In the genomic region with DNA sequence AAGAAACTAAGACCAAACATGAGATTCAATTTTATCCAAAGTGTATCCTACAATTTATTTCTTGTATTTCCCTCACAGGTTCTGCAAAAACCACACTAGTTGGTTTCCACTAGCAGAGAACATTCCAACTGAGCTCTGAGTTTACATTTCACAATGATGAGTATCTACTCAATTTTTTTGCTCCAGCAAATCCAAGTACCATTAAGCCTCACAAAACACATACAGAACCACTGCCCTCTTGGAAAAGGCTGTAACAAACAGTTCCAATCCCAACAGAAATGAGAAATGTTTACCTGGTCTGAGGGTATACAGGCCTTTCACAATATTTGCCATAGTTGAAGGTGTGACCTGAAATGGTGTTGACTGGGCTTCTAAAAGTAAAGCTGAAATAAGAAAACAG, we compare ENCODE assay signal across 17 cellular contexts. TPM values are rescaled to one million over a fixed set of nuclear protein-coding genes. Genes with fewer than 3 reads are reported as not detected.
DNase-seq lines count a peak whose midpoint lies in the region; ATAC-seq and TF ChIP-seq lines count a peak whose summit lies in the region.
"Had no signal": no experiment of that assay in that cellular context is flagged by ENCODE, and none has a peak within 500 bp of the region (broad histone marks: within the 10 kb centered on the region; RNA-seq: fewer than 3 reads in every experiment).

No MANE protein-coding gene starts in this region.

- TF ChIP-seq CTCF in astrocyte of the cerebellum (IDR thresholded peaks at IDR 0.05; ENCODE audit: low read depth, low read length, missing control alignments) = no peak
- no peak for TF ChIP-seq CTCF in gastroesophageal sphincter (IDR thresholded peaks at IDR 0.05)

- peaks cover 4 to 59% (median 8%) of the 10 kb centered on the region in 3 donors for H3K4me1 ChIP-seq in gastroesophageal sphincter

- TF ChIP-seq EP300 in gastroesophageal sphincter (IDR thresholded peaks at IDR 0.05) = no peak

- no peaks in the 10 kb centered on the region for H3K9me3 ChIP-seq in gastroesophageal sphincter
- H3K9me3 ChIP-seq: heart left ventricle, tibial nerve had no signal

- no peak overlapping the region for H3K4me3 ChIP-seq in astrocyte of the cerebellum (ENCODE audit: low read depth, low read length)
- H3K4me3 ChIP-seq in gastroesophageal sphincter = no peak overlapping the region
- H3K4me3 ChIP-seq: heart left ventricle, skin epidermis, tibial nerve had no signal

- ATAC-seq in gastroesophageal sphincter = peak; percentile 84
- ATAC-seq: activated CD8-positive, alpha-beta T cell treated with anti-CD3 and anti-CD28 coated beads for 36 hours; heart left ventricle had no signal

- no peak for TF ChIP-seq POLR2A in gastroesophageal sphincter (IDR thresholded peaks at IDR 0.05)

- H3K36me3 ChIP-seq in gastroesophageal sphincter = peaks cover 0 to 23% of the 10 kb centered on the region in 2 donors

- peak overlapping the region; percentile 26 to 79 (median 74) for H3K27ac ChIP-seq in gastroesophageal sphincter
- H3K27ac ChIP-seq: skin epidermis, tibial nerve had no signal

- peak; percentile 43 for DNase-seq in GM03348 (ENCODE audit: low spot score)
- DNase-seq in astrocyte of the cerebellum (ENCODE audit: low read depth) = peak; percentile 37
- DNase-seq in stromal cell of bone marrow (ENCODE audit: low read depth) = peak; percentile 14
- no peak for DNase-seq in activated CD8-positive, alpha-beta memory T cell treated with anti-CD3 and anti-CD28 coated beads, Interleukin-2, amount 50 U/mL, for 48 hours
- DNase-seq in NCI-H2171 (lab: John Stamatoyannopoulos, UW) = no peak
- no peak for DNase-seq in NCI-H128 (lab: John Stamatoyannopoulos, UW; ENCODE audit: unreplicated experiment)
- DNase-seq in middle frontal gyrus (ENCODE audit: extremely low spot score, low spot score) = no peak
- DNase-seq: activated CD8-positive, alpha-beta T cell treated with anti-CD3 and anti-CD28 coated beads for 36 hours; CD8-positive, alpha-beta memory T cell; heart left ventricle; KG1; midbrain; NCI-H1105 treated with DMSO at 0.1 percent for 48 hours; SW 1271 had no signal

- in situ Hi-C loops in astrocyte of the cerebellum (cut with HindIII; ENCODE audit: low sequenced_read_pairs) = no loop called here

- H3K27me3 ChIP-seq in gastroesophageal sphincter = no peaks in the 10 kb centered on the region
- H3K27me3 ChIP-seq: heart left ventricle, tibial nerve had no signal

RNA-seq across cellular contexts. Expression of gene CACUL1, which starts 59.9 kb away (rescaled TPM):
- total RNA-seq in gastroesophageal sphincter = 10 to 100 TPM; 35.7 to 67.2 (median 45.6) TPM

Comparison
In these comparisons a context has a peak if more than half of its experiments do, and no peak if none do; other contexts are left out.
1. DNase-seq: peak in GM03348 (single experiment), astrocyte of the cerebellum (single experiment) and stromal cell of bone marrow (single experiment); none in activated CD8-positive, alpha-beta memory T cell treated with anti-CD3 and anti-CD28 coated beads, Interleukin-2, amount 50 U/mL, for 48 hours (single experiment), NCI-H2171 (single experiment), NCI-H128 (single experiment) and middle frontal gyrus (single experiment).